ENCODE assay signal across 1 cellular context in the genomic region with DNA sequence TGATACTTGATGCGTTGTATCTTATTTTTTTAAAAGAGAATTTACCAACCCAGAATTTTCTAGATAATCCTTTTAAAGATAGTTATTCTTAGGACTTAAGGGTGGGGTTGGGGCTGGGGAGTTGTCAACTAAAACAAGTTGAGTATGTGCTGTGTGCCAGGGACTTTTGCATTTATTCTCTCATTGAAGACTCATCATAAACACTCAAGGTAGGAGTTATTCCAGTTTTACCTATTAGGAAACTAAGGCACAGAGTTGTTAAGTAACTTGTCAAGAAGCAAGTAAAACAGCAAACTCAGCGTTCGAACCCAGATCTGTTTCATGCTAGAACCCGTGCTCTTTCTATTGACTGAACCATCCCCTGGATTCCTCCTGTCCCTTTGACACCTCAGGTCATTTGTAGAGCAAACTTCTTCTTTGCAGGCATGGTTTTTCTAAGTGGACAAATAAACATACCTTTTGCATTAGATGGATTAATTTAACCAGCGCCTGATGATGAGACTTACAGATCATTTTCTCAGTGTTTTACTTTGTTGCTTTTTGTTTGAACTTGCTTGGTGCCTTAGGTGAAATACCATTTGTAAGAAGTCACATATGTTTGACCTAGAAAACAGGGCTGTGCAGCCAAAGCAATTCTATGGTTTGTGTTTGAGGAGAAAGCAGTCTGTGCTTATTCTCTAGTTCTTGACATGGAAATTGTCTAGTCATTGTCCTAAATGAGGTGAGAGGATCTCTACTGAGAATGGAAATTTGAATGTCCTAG.
TF ChIP-seq lines count a peak whose summit lies in the region.

No MANE protein-coding gene starts in this region.

TF ChIP-seq in IMR-90, 13 proteins besides CTCF, POLR2A, EP300 and RAD21:
- TF ChIP-seq, protein P1, sequence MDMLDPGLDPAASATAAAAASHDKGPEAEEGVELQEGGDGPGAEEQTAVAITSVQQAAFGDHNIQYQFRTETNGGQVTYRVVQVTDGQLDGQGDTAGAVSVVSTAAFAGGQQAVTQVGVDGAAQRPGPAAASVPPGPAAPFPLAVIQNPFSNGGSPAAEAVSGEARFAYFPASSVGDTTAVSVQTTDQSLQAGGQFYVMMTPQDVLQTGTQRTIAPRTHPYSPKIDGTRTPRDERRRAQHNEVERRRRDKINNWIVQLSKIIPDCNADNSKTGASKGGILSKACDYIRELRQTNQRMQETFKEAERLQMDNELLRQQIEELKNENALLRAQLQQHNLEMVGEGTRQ (IDR thresholded peaks at IDR 0.05; ENCODE audit: low read depth, low read length) = no peak
- peak; percentile 71 for TF ChIP-seq NFE2L2 (IDR thresholded peaks at IDR 0.05; ENCODE audit: low read depth, low read length)
TF ChIP-seq in IMR-90: peak in this region for 1.
